ENCODE assay signal across 19 cellular contexts in the genomic region with DNA sequence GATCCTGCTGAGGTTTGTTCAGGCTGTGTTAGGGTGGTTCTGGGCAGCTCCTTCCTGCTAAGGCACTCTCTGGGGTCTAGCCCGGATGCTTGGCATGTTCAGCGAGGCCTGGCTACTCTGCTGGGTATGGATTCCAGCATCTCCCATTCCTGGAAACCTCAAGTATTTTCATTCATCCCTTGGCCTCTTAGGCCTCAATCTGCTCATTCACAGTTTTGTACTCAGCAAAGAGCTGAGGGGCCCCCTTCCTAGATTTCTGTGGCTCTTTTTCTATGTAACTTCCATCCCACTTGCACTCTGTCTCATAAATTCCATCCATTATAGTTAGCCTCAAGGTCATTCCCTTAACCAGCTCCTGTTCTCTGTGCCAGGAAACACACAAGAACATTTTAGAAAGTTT.
"Had no signal": no experiment of that assay in that cellular context is flagged by ENCODE, and none has a peak within 500 bp of the region (broad histone marks: within the 10 kb centered on the region; RNA-seq: fewer than 3 reads in every experiment).

No MANE protein-coding gene starts in this region.

- H3K27ac Mint-ChIP-seq: activated naive CD4-positive, alpha-beta T cell treated with anti-CD3 and anti-CD28 coated beads, Interleukin-2, amount 50 U/mL, for 72 hours; effector memory CD8-positive, alpha-beta T cell; type B pancreatic cell had no signal

- H3K4me1 ChIP-seq: adrenal gland, breast epithelium, left lung, prostate gland had no signal

- H3K9me3 ChIP-seq: adrenal gland, breast epithelium, esophagus squamous epithelium, left lung, prostate gland, sigmoid colon had no signal

- H3K36me3 ChIP-seq: adrenal gland, breast epithelium, esophagus squamous epithelium, left lung, prostate gland, sigmoid colon had no signal

- DNase-seq: activated CD4-positive, alpha-beta T cell treated with anti-CD3 and anti-CD28 coated beads, Interleukin-2, amount 50 U/mL, for 48 hours; activated gamma-delta T cell treated with Interleukin-2 at 50 U/mL for 16 hours; adrenal gland; cerebellar nuclear complex; dermis blood vessel endothelial cell; effector memory CD8-positive, alpha-beta T cell; esophagus squamous epithelium; glutamatergic neuron; islet precursor cell; left lung; sigmoid colon; stimulated activated CD8-positive, alpha-beta memory T cell treated with anti-CD3 and anti-CD28 coated beads, Interleukin-4, amount 100 ng/mL, for 48 hours; stimulated activated naive CD4-positive, alpha-beta T cell had no signal

- H3K27me3 Mint-ChIP-seq: effector memory CD8-positive, alpha-beta T cell had no signal

- H3K9me3 Mint-ChIP-seq: type B pancreatic cell had no signal

- H3K4me3 Mint-ChIP-seq: effector memory CD8-positive, alpha-beta T cell; neural crest cell; type B pancreatic cell had no signal

- ATAC-seq: activated naive CD4-positive, alpha-beta T cell treated with anti-CD3 and anti-CD28 coated beads, Interleukin-2, amount 50 U/mL, for 72 hours; effector memory CD8-positive, alpha-beta T cell; left lung had no signal

- H3K27me3 ChIP-seq: adrenal gland, breast epithelium, esophagus squamous epithelium, left lung, sigmoid colon had no signal

- H3K27ac ChIP-seq: adrenal gland, breast epithelium, esophagus squamous epithelium, left lung, prostate gland, sigmoid colon, SK-N-MC had no signal

- H3K4me3 ChIP-seq: adrenal gland, breast epithelium, esophagus squamous epithelium, left lung, prostate gland, sigmoid colon, SK-N-MC had no signal

- H3K36me3 Mint-ChIP-seq: activated naive CD4-positive, alpha-beta T cell treated with anti-CD3 and anti-CD28 coated beads, Interleukin-2, amount 50 U/mL, for 72 hours; type B pancreatic cell had no signal
